ENCODE assay signal across 1 cellular context in the genomic region with DNA sequence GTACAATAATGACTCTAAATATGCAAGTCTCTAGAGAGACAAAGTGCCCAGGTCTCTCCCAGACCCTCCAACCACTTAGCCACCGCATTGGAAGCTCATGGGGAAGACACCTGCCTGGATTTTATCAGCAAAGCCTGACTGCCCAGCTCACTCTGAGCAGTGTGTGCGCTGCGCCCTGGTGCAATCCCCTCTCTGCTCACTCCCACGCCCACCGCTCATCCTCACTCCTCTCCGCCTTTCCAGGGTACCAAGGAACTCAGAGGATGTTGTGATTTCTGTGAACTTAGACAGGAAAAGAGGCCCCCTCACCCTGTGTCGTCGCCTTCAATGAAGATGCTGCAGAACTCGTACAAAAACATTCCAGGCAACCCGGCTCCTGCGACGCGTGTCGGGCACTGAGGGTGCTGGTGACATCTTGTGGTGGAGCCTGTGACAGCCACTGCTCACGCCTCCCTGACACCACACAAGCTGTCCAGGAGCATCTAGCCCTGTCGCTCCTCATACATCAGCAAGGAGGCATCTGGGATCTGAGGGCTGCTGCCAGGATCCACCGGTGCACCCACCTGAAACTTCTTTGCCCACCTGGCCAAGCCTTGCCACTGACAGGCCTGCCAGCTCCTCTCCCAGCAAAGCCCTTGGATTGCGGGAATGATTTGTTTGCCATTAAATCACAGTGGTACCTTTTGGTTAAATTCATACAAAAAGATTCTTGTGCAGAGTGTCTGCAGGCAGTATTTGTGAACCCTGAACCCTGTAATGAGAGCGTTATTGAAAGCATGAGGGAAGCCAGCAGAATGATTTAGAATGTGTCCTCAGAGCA.
TF ChIP-seq lines count a peak whose summit lies in the region.

No MANE protein-coding gene starts in this region.

TF ChIP-seq in GM23338, 12 proteins besides CTCF, POLR2A, EP300 and RAD21 (continued from another document):
- no peak for TF ChIP-seq ZNF462 (CRISPR knock-in tag; IDR thresholded peaks at IDR 0.05)
